In the genomic region with DNA sequence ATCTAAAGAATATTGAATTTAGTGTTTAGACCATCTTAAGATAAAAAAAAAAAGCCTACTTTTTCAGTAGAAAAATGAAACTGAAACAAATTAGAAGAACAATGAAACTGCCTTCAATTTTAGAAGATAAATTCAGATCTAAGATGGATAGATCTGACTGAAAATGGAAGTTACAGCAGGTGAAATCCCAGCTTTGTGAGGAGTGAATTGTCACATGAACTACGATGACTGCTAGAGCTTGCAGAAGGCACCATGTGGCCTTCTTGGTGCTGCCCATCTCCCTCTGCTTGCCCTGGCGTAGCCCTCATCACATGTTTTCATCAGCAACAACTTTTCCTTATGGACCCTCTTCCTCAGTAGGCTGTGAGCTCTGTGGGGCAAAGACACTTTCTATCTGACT, we compare ENCODE assay signal across 17 cellular contexts. TPM values are rescaled to one million over a fixed set of nuclear protein-coding genes. Genes with fewer than 3 reads are reported as not detected.
DNase-seq lines count a peak whose midpoint lies in the region; ATAC-seq and TF ChIP-seq lines count a peak whose summit lies in the region.
"Had no signal": no experiment of that assay in that cellular context is flagged by ENCODE, and none has a peak within 500 bp of the region (broad histone marks: within the 10 kb centered on the region; RNA-seq: fewer than 3 reads in every experiment).

No MANE protein-coding gene starts in this region.

- H3K27me3 ChIP-seq in GM06990 (replicated peaks; ENCODE audit: control insufficient read depth, insufficient read depth, low read length), result no peaks in the 10 kb centered on the region
- H3K27me3 ChIP-seq: cardiac muscle cell, MG63, ovary had no signal

- peak; percentile 30 for DNase-seq in GM06990 (ENCODE audit: extremely low read depth, insufficient read length)
- DNase-seq in NCI-H2107 treated with DMSO at 0.1 percent for 48 hours (lab: John Stamatoyannopoulos, UW; ENCODE audit: unreplicated experiment), result no peak
- DNase-seq in central memory CD4-positive, alpha-beta T cell, result no peak
- no peak for DNase-seq in 8988T
- DNase-seq: activated gamma-delta T cell, GDM1, MG63, NCI-H2171, ovary, small intestine had no signal

- peak overlapping the region; percentile 46 for H3K27ac Mint-ChIP-seq in activated T-helper 17 cell treated with anti-CD3 and anti-CD28 coated beads, Interleukin-2, amount 50 U/mL, for 72 hours
- H3K27ac Mint-ChIP-seq: WTC11 had no signal

- peaks cover 11% of the 10 kb centered on the region for H3K4me1 Mint-ChIP-seq in activated T-helper 17 cell treated with anti-CD3 and anti-CD28 coated beads, Interleukin-2, amount 50 U/mL, for 72 hours
- H3K4me1 Mint-ChIP-seq: WTC11 had no signal

- H3K36me3 Mint-ChIP-seq in activated T-helper 17 cell treated with anti-CD3 and anti-CD28 coated beads, Interleukin-2, amount 50 U/mL, for 72 hours (ENCODE audit: low read depth), result no peaks in the 10 kb centered on the region
- H3K36me3 Mint-ChIP-seq: WTC11 had no signal

- H3K9me3 Mint-ChIP-seq in activated T-helper 17 cell treated with anti-CD3 and anti-CD28 coated beads, Interleukin-2, amount 50 U/mL, for 72 hours, result no peaks in the 10 kb centered on the region
- H3K9me3 Mint-ChIP-seq: WTC11 had no signal

- no peak overlapping the region for H3K4me3 ChIP-seq in GM06990 (replicated peaks; ENCODE audit: low read depth, low read length)
- H3K4me3 ChIP-seq: cardiac muscle cell, MG63, ovary, SK-N-MC had no signal

- no peaks in the 10 kb centered on the region for H3K36me3 ChIP-seq in GM06990 (ENCODE audit: control insufficient read depth, insufficient read depth, low read length)
- H3K36me3 ChIP-seq: cardiac muscle cell, MG63, ovary had no signal

- H3K4me3 Mint-ChIP-seq in activated T-helper 17 cell treated with anti-CD3 and anti-CD28 coated beads, Interleukin-2, amount 50 U/mL, for 72 hours, result peak overlapping the region; percentile 30
- H3K4me3 Mint-ChIP-seq: WTC11 had no signal

- no peaks in the 10 kb centered on the region for H3K27me3 Mint-ChIP-seq in activated T-helper 17 cell treated with anti-CD3 and anti-CD28 coated beads, Interleukin-2, amount 50 U/mL, for 72 hours

- peak; percentile 55 for ATAC-seq in GM18867 (IDR thresholded peaks at IDR 0.05; ENCODE audit: unreplicated experiment)
- ATAC-seq in HG02973 (IDR thresholded peaks at IDR 0.05; ENCODE audit: unreplicated experiment), result peak; percentile 52
- peak; percentile 84 for ATAC-seq in activated T-helper 17 cell treated with anti-CD3 and anti-CD28 coated beads, Interleukin-2, amount 50 U/mL, for 72 hours (replicated peaks)
- ATAC-seq in GM19467 (IDR thresholded peaks at IDR 0.05; ENCODE audit: unreplicated experiment), result no peak
- ATAC-seq: WTC11 had no signal

- no peak for TF ChIP-seq CTCF in GM06990 (IDR thresholded peaks at IDR 0.05; ENCODE audit: insufficient read depth, low read length, poor library complexity, severe bottlenecking)

RNA-seq across cellular contexts. Expression of a gene that starts 51.4 kb away (rescaled TPM):
- total RNA-seq in activated T-helper 17 cell treated with anti-CD3 and anti-CD28 coated beads, Interleukin-2, amount 50 U/mL, for 72 hours, result not detected
- total RNA-seq: WTC11 had no signal
